Comparison of ENCODE assay signal across 8 cellular contexts in genomic region chr14:68458840-68459469, GRCh38.
A peak's percentile ranks its signal among the peaks of the same experiment; 100 is the strongest.
DNase-seq lines count a peak whose midpoint lies in the region; ATAC-seq and TF ChIP-seq lines count a peak whose summit lies in the region.

No MANE protein-coding gene starts in this region.

- H3K27me3 ChIP-seq in esophagus (ENCODE audit: control insufficient read depth in 1 of 2, insufficient read depth in 2 of 2, low read length in 2 of 2) = no peaks in the 10 kb centered on the region

- no peaks in the 10 kb centered on the region for H3K27me3 Mint-ChIP-seq in osteocyte (ENCODE audit: unreplicated experiment)

- peak overlapping the region; percentile 95 for H3K27ac Mint-ChIP-seq in osteocyte (ENCODE audit: unreplicated experiment)

- peaks cover 0 to 2% of the 10 kb centered on the region in 2 donors for H3K4me1 ChIP-seq in esophagus (ENCODE audit: control insufficient read depth in 2 of 2, insufficient read depth in 2 of 2, low read length in 1 of 2)

- no peak overlapping the region for H3K4me3 ChIP-seq in esophagus (ENCODE audit: low read depth in 1 of 2, low read length in 2 of 2)

- no peak for TF ChIP-seq CTCF in osteocyte (IDR thresholded peaks at IDR 0.05)

- H3K9me3 ChIP-seq in esophagus (ENCODE audit: control insufficient read depth in 2 of 2, insufficient read depth in 1 of 2, low read depth in 1 of 2, low read length in 1 of 2) = no peaks in the 10 kb centered on the region

- no peak overlapping the region for H3K4me3 Mint-ChIP-seq in osteocyte (ENCODE audit: unreplicated experiment)

- H3K36me3 Mint-ChIP-seq in osteocyte (ENCODE audit: unreplicated experiment) = peaks cover 3% of the 10 kb centered on the region

- H3K36me3 ChIP-seq in esophagus (ENCODE audit: control insufficient read depth in 2 of 2, insufficient read depth in 2 of 2, low read length in 1 of 2) = no peaks in the 10 kb centered on the region

- ATAC-seq in HG02852 (IDR thresholded peaks at IDR 0.05; ENCODE audit: unreplicated experiment) (no peak), GM19023 (IDR thresholded peaks at IDR 0.05; ENCODE audit: unreplicated experiment) (no peak)

- H3K9me3 Mint-ChIP-seq in osteocyte (ENCODE audit: unreplicated experiment) = peaks cover 9% of the 10 kb centered on the region

- DNase-seq in COLO829 (ENCODE audit: low spot score) (peak; percentile 63), NCI-H2171 (lab: John Stamatoyannopoulos, UW) (peak; percentile 50), osteocyte (ENCODE audit: extremely low spot score, unreplicated experiment) (no peak), NCI-H2227 (lab: John Stamatoyannopoulos, UW; ENCODE audit: unreplicated experiment) (no peak)
- no peak for DNase-seq in effector CD4-positive, alpha-beta T cell

- 21 to 25% methylated on average over 5 of the region's 5 CpGs for WGBS in esophagus, 2 donors

- H3K27ac ChIP-seq in esophagus (ENCODE audit: low read depth in 2 of 2, low read length in 1 of 2) = peak overlapping the region; percentile 71 to 87

- H3K4me1 Mint-ChIP-seq in osteocyte (ENCODE audit: unreplicated experiment) = peaks cover 24% of the 10 kb centered on the region

Comparison
In these comparisons a context has a peak if more than half of its experiments do, and no peak if none do; other contexts are left out.
1. DNase-seq: peak in COLO829 (single experiment) and NCI-H2171 (single experiment); none in osteocyte (single experiment), NCI-H2227 (single experiment) and effector CD4-positive, alpha-beta T cell (single experiment).